In genomic region chr12:85920324-85920947, GRCh38 we compare ENCODE assay signal across 8 cellular contexts. TPM values are rescaled to one million over a fixed set of nuclear protein-coding genes. Genes with fewer than 3 reads are reported as not detected.
DNase-seq lines count a peak whose midpoint lies in the region; ATAC-seq, FAIRE-seq and TF ChIP-seq lines count a peak whose summit lies in the region.

No MANE protein-coding gene starts in this region.

- H3K79me2 ChIP-seq in smooth muscle cell (ENCODE audit: low read depth), result no peaks in the 10 kb centered on the region

- peak; percentile 61 for DNase-seq in Caki2 (ENCODE audit: low read depth)
- DNase-seq in GM20000 (ENCODE audit: low spot score), result peak; percentile 40
- peak; percentile 64 for DNase-seq in KBM-7
- DNase-seq in RCC 7860 (ENCODE audit: low spot score), result peak; percentile 17
- DNase-seq in fibroblast of pulmonary artery (ENCODE audit: low read depth), result peak; percentile 46
- no peak for DNase-seq in smooth muscle cell (lab: John Stamatoyannopoulos, UW; ENCODE audit: unreplicated experiment)
- no peak for DNase-seq in activated T-cell treated with anti-CD3 and anti-CD28 coated beads, Interleukin-2, amount 50 U/mL, for 48 hours

- no peak for ATAC-seq in HG02840 (IDR thresholded peaks at IDR 0.05; ENCODE audit: low FRiP score, unreplicated experiment)

- H4K20me1 ChIP-seq in smooth muscle cell (ENCODE audit: low read depth), result no peaks in the 10 kb centered on the region

- H3K4me1 ChIP-seq in smooth muscle cell (ENCODE audit: low read depth), result no peaks in the 10 kb centered on the region

- peak; percentile 24 for TF ChIP-seq CTCF in GM20000 (IDR thresholded peaks at IDR 0.05; ENCODE audit: extremely low read depth, missing control alignments)
- TF ChIP-seq CTCF in fibroblast of pulmonary artery (IDR thresholded peaks at IDR 0.05; ENCODE audit: low read length, missing control alignments), result peak; percentile 54
- peak; percentile 75 for TF ChIP-seq CTCF in smooth muscle cell (IDR thresholded peaks at IDR 0.05; ENCODE audit: borderline replicate concordance, insufficient read depth, poor library complexity, severe bottlenecking)

- in situ Hi-C loops in Caki2 (cut with HindIII; ENCODE audit: low pct_unique_long_range_greater_than_20kb, low sequenced_read_pairs) (no loop called here), KBM-7 (cut with MboI; ENCODE audit: low pct_unique_long_range_greater_than_20kb, low sequenced_read_pairs) (no loop called here)

- no peak overlapping the region for H3K4me3 ChIP-seq in fibroblast of pulmonary artery (replicated peaks; ENCODE audit: low read depth, low read length)
- no peak overlapping the region for H3K4me3 ChIP-seq in smooth muscle cell

- no peaks in the 10 kb centered on the region for H3K36me3 ChIP-seq in smooth muscle cell (ENCODE audit: low read depth)

- FAIRE-seq in RCC 7860 (lab: Jason Lieb, UNC), result peak; percentile 80

- H3K27ac ChIP-seq in smooth muscle cell (ENCODE audit: low read depth), result no peak overlapping the region

- H3K4me2 ChIP-seq in smooth muscle cell, result peak overlapping the region; percentile 48

- H3F3A ChIP-seq in smooth muscle cell (ENCODE audit: low read depth), result no peaks in the 10 kb centered on the region

- 24% methylated on average over 3 of the region's 3 CpGs for WGBS in smooth muscle cell (ENCODE audit: low lambda C conversion rate)

- no peak overlapping the region for H2AFZ ChIP-seq in smooth muscle cell (ENCODE audit: low read depth)

- H3K9me3 ChIP-seq in smooth muscle cell (replicated peaks; ENCODE audit: low read depth), result no peaks in the 10 kb centered on the region

- H3K27me3 ChIP-seq in smooth muscle cell (ENCODE audit: low read depth), result no peaks in the 10 kb centered on the region

- H3K9ac ChIP-seq in smooth muscle cell (ENCODE audit: low read depth), result no peak overlapping the region

RNA-seq across cellular contexts. Expression of gene NTS, which starts 46.3 kb away (rescaled TPM):
- total RNA-seq in Caki2 (2014; rRNA removed; shearing (Covaris generic); ENCODE audit: low replicate concordance), result not detected in 2 replicates
- not detected in 2 replicates for total RNA-seq in smooth muscle cell
- not detected in 2 replicates for polyA plus RNA-seq in smooth muscle cell

Comparison
In these comparisons a context has a peak if more than half of its experiments do, and no peak if none do; other contexts are left out.
1. DNase-seq: peak in Caki2 (single experiment), GM20000 (single experiment), KBM-7 (single experiment), RCC 7860 (single experiment) and fibroblast of pulmonary artery (single experiment); none in smooth muscle cell (single experiment) and activated T-cell treated with anti-CD3 and anti-CD28 coated beads, Interleukin-2, amount 50 U/mL, for 48 hours (0 of 2).
2. CTCF ChIP-seq: peak in every context shown above with its lines; median percentile 75 in smooth muscle cell; 54 in fibroblast of pulmonary artery; 24 in GM20000.